ENCODE assay signal across 17 cellular contexts in the genomic region with DNA sequence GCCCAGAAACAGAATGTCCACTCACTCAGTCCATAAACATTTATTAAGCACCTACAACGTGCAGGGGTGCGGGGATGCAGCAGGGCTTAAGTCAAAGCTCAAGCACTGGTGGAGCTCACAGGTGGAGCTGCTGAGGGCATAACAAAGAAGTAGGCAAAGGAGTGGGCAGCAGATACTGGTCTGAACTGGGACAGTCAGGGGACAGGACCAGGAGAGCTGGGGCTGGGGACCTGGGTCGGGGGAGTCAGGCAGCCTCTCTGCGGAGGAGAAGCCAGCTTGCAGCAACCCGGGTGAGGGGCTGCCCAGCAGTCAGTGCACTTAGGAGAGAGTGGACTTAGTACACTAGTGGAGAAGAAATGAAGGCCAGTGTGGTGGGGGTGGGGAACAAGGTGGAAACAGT. TPM values are rescaled to one million over a fixed set of nuclear protein-coding genes. Genes with fewer than 3 reads are reported as not detected.
DNase-seq lines count a peak whose midpoint lies in the region; ATAC-seq and TF ChIP-seq lines count a peak whose summit lies in the region.
"Had no signal": no experiment of that assay in that cellular context is flagged by ENCODE, and none has a peak within 500 bp of the region (broad histone marks: within the 10 kb centered on the region; RNA-seq: fewer than 3 reads in every experiment).

No MANE protein-coding gene starts in this region.

- peaks cover 42 to 55% (median 43%) of the 10 kb centered on the region in 3 donors for H3K4me1 Mint-ChIP-seq in naive B cell

- peak overlapping the region; percentile 22 to 99 (median 96) for H3K27ac Mint-ChIP-seq in naive B cell
- H3K27ac Mint-ChIP-seq: CD4-positive, alpha-beta T cell had no signal

- no peaks in the 10 kb centered on the region for H3K36me3 Mint-ChIP-seq in naive B cell

- no peaks in the 10 kb centered on the region for H3K27me3 ChIP-seq in Peyer's patch

- peak overlapping the region in 3 of 4 donors; percentile 25 to 85 (median 40) for H3K27ac ChIP-seq in Peyer's patch
- H3K27ac ChIP-seq: 22Rv1 had no signal

- peak overlapping the region in 1 of 8 donors; percentile 73 for H3K4me3 Mint-ChIP-seq in naive B cell
- H3K4me3 Mint-ChIP-seq: CD4-positive, alpha-beta T cell had no signal

- no peaks in the 10 kb centered on the region for H3K36me3 ChIP-seq in Peyer's patch

- no peak overlapping the region for H3K4me3 ChIP-seq in Peyer's patch
- H3K4me3 ChIP-seq: K562 had no signal

- no peak for TF ChIP-seq CTCF in Peyer's patch (IDR thresholded peaks at IDR 0.05)

- no peak for ATAC-seq in naive B cell (ENCODE audit: low read depth in 2 of 2)
- no peak for ATAC-seq in stimulated activated naive CD8-positive, alpha-beta T cell treated with anti-CD3 and anti-CD28 coated beads, Interleukin-15, Interleukin-2, amounts not matched to agents 100 U/mL and 50 U/mL, for 24 hours
- ATAC-seq in GM19463 (IDR thresholded peaks at IDR 0.05; ENCODE audit: unreplicated experiment) = no peak
- no peak for ATAC-seq in HG02885 (IDR thresholded peaks at IDR 0.05; ENCODE audit: poor library complexity, unreplicated experiment)
- ATAC-seq: HCT116, K562 had no signal

- TF ChIP-seq POLR2A in Peyer's patch (IDR thresholded peaks at IDR 0.05) = no peak

- peak; percentile 40 for DNase-seq in activated CD8-positive, alpha-beta memory T cell treated with anti-CD3 and anti-CD28 coated beads for 24 hours
- no peak for DNase-seq in activated CD8-positive, alpha-beta memory T cell treated with anti-CD3 and anti-CD28 coated beads, Interleukin-2, amount 50 U/mL, for 4 hours
- peak in 1 of 3 donors; percentile 43 for DNase-seq in Peyer's patch
- DNase-seq in naive B cell = no peak
- DNase-seq in stimulated activated naive CD8-positive, alpha-beta T cell treated with anti-CD3 and anti-CD28 coated beads, Interleukin-15, Interleukin-2, amounts not matched to agents 100 U/mL and 50 U/mL, for 24 hours = no peak
- no peak for DNase-seq in DMS53 (lab: John Stamatoyannopoulos, UW)
- DNase-seq: Caco-2; CD4-positive, alpha-beta T cell; EL; Right ventricle myocardium superior had no signal

- peaks cover 0 to 4% (median 0%) of the 10 kb centered on the region in 4 donors for H3K4me1 ChIP-seq in Peyer's patch

- H3K27me3 Mint-ChIP-seq in naive B cell = no peaks in the 10 kb centered on the region
- H3K27me3 Mint-ChIP-seq: CD4-positive, alpha-beta T cell had no signal

- H3K9me3 Mint-ChIP-seq in naive B cell = no peaks in the 10 kb centered on the region
- H3K9me3 Mint-ChIP-seq: CD4-positive, alpha-beta T cell had no signal

- no peaks in the 10 kb centered on the region for H3K9me3 ChIP-seq in Peyer's patch
- H3K9me3 ChIP-seq: Caco-2 had no signal

RNA-seq across cellular contexts. Expression of a gene that starts 10.0 kb away (rescaled TPM):
- 10 to 100 TPM in 1 of 4 donors, 1 to 10 TPM in 1, not detected in 2; 3.2 to 86.6 TPM for total RNA-seq in Peyer's patch
- polyA plus RNA-seq in naive B cell (ENCODE audit: low read depth in 6 of 6) = 10 to 100 TPM in 5 of 6 donors, 1 to 10 TPM in 1; 4.0 to 17.5 (median 13.3) TPM
- total RNA-seq: Caco-2; CD4-positive, alpha-beta T cell; K562; NCI-H460; Right ventricle myocardium superior had no signal
- polyA plus RNA-seq: AG04450, K562 had no signal
